In the genomic region with DNA sequence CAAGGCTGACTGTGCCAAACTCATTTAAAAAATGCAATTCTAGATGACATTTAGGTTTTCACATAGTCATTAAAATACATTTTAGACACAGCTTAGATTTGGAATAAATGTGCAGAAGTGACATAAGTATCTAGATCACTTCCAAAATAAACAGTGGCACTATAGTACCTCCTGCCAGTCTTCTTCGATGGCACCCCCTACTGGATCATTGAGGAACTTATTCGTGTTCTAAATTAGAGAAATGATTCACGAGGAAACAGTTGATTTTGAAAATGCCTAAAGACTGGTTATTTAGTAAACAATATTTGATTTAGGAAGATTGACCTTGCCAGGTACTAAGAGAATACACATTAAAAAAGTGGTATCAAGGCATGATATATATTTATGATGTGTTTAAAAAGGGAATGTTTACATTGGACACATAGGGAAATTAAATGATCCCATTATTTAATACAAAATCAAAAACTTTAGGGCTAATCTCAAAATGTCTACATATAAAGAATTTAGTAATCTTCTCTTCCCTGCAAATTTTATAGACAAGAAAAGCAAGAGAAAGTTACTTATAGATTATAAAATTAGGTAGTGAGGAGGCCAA, we compare ENCODE assay signal across 1 cellular context.
TF ChIP-seq lines count a peak whose summit lies in the region.

No MANE protein-coding gene starts in this region.

TF ChIP-seq in K562, 482 proteins besides CTCF, POLR2A, EP300 and RAD21 (continued from another document):
- TF ChIP-seq, protein P1, sequence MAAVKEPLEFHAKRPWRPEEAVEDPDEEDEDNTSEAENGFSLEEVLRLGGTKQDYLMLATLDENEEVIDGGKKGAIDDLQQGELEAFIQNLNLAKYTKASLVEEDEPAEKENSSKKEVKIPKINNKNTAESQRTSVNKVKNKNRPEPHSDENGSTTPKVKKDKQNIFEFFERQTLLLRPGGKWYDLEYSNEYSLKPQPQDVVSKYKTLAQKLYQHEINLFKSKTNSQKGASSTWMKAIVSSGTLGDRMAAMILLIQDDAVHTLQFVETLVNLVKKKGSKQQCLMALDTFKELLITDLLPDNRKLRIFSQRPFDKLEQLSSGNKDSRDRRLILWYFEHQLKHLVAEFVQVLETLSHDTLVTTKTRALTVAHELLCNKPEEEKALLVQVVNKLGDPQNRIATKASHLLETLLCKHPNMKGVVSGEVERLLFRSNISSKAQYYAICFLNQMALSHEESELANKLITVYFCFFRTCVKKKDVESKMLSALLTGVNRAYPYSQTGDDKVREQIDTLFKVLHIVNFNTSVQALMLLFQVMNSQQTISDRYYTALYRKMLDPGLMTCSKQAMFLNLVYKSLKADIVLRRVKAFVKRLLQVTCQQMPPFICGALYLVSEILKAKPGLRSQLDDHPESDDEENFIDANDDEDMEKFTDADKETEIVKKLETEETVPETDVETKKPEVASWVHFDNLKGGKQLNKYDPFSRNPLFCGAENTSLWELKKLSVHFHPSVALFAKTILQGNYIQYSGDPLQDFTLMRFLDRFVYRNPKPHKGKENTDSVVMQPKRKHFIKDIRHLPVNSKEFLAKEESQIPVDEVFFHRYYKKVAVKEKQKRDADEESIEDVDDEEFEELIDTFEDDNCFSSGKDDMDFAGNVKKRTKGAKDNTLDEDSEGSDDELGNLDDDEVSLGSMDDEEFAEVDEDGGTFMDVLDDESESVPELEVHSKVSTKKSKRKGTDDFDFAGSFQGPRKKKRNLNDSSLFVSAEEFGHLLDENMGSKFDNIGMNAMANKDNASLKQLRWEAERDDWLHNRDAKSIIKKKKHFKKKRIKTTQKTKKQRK (IDR thresholded peaks at IDR 0.05; ENCODE audit: borderline replicate concordance, low read depth, low read length), result no peak
- no peak for TF ChIP-seq KAT2B (IDR thresholded peaks at IDR 0.05; ENCODE audit: low read depth, low read length)
- TF ChIP-seq RHOXF2B (CRISPR knock-in tag; conservative IDR thresholded peaks at IDR 0.05), result no peak
- TF ChIP-seq, protein P2, sequence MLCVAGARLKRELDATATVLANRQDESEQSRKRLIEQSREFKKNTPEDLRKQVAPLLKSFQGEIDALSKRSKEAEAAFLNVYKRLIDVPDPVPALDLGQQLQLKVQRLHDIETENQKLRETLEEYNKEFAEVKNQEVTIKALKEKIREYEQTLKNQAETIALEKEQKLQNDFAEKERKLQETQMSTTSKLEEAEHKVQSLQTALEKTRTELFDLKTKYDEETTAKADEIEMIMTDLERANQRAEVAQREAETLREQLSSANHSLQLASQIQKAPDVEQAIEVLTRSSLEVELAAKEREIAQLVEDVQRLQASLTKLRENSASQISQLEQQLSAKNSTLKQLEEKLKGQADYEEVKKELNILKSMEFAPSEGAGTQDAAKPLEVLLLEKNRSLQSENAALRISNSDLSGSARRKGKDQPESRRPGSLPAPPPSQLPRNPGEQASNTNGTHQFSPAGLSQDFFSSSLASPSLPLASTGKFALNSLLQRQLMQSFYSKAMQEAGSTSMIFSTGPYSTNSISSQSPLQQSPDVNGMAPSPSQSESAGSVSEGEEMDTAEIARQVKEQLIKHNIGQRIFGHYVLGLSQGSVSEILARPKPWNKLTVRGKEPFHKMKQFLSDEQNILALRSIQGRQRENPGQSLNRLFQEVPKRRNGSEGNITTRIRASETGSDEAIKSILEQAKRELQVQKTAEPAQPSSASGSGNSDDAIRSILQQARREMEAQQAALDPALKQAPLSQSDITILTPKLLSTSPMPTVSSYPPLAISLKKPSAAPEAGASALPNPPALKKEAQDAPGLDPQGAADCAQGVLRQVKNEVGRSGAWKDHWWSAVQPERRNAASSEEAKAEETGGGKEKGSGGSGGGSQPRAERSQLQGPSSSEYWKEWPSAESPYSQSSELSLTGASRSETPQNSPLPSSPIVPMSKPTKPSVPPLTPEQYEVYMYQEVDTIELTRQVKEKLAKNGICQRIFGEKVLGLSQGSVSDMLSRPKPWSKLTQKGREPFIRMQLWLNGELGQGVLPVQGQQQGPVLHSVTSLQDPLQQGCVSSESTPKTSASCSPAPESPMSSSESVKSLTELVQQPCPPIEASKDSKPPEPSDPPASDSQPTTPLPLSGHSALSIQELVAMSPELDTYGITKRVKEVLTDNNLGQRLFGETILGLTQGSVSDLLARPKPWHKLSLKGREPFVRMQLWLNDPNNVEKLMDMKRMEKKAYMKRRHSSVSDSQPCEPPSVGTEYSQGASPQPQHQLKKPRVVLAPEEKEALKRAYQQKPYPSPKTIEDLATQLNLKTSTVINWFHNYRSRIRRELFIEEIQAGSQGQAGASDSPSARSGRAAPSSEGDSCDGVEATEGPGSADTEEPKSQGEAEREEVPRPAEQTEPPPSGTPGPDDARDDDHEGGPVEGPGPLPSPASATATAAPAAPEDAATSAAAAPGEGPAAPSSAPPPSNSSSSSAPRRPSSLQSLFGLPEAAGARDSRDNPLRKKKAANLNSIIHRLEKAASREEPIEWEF (CRISPR knock-in tag; IDR thresholded peaks at IDR 0.05), result no peak
- no peak for TF ChIP-seq MAZ (CRISPR knock-in tag; conservative IDR thresholded peaks at IDR 0.05 in 1 of 2, IDR thresholded peaks at IDR 0.05 in 1 of 2)
- no peak for TF ChIP-seq FOSL1 (tag; conservative IDR thresholded peaks at IDR 0.05)
- TF ChIP-seq BMI1 (IDR thresholded peaks at IDR 0.05; ENCODE audit: low read length), result no peak
- no peak for TF ChIP-seq ZNF586 (CRISPR knock-in tag; conservative IDR thresholded peaks at IDR 0.05)
